In the genomic region with DNA sequence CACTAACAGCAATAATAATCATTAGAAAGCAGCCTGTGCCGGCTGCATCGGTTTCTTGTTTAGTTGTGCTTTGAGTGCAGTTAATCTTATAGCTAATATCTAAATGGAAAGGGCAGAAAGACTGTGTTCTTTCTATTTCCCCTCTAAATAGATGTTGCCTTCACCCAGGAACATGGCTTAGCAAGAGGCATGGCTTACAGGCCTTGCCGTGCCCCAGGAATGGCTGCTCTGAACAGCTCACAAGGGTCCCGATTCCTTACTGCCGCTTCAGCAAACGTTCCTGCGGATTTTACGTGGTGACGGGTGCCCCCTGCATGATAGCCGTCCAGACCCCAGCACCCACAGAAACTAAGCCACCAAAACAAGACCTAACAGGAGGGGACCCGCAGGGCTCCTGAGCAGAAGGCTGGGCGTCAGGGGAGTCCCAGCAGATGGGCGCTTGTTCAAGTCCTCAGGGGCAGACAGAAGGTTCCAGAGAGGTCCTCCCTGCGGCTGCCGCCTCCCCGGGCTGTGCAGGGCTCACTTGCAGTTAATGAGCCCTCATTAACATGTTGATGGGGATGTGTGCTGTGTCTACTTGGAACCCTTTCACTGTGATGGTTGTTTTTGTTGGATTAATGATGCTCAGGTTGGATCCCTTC, we compare ENCODE assay signal across 31 cellular contexts. TPM values are rescaled to one million over a fixed set of nuclear protein-coding genes. Genes with fewer than 3 reads are reported as not detected.
"Had no signal": no experiment of that assay in that cellular context is flagged by ENCODE, and none has a peak within 500 bp of the region (broad histone marks: within the 10 kb centered on the region; RNA-seq: fewer than 3 reads in every experiment).

No MANE protein-coding gene starts in this region.

- ATAC-seq: activated CD4-positive, CD25-positive, alpha-beta regulatory T cell treated with anti-CD3 and anti-CD28 coated beads, Interleukin-2, amount 50 U/mL, for 24 hours; activated CD8-positive, alpha-beta T cell treated with anti-CD3 and anti-CD28 coated beads, Interleukin-2, amount 10 ng/mL, durations not matched to agents 7 days and 5 days; Panc1; Right ventricle myocardium inferior had no signal

- H3K27ac Mint-ChIP-seq: activated CD8-positive, alpha-beta T cell treated with anti-CD3 and anti-CD28 coated beads, Interleukin-2, amount 10 ng/mL, durations not matched to agents 7 days and 5 days; activated naive CD8-positive, alpha-beta T cell; activated T-cell treated with anti-CD3 and anti-CD28 coated beads, Interleukin-2, amount 50 U/mL, for 24 hours; activated T-helper 1 cell treated with anti-CD3 and anti-CD28 coated beads, Interleukin-12 subunit alpha, Interleukin-12 subunit beta, Interleukin-2, Interleukin-4 antibody, amounts not matched to agents 30 ng/mL and 10 ng/mL and 1 ng/mL, durations not matched to agents 14 hours and 24 hours and 36 hours had no signal

- H3K27ac ChIP-seq: brain microvascular endothelial cell, cardiac muscle cell, SK-N-MC, WERI-Rb-1 had no signal

- H3K4me3 Mint-ChIP-seq: activated CD8-positive, alpha-beta T cell treated with anti-CD3 and anti-CD28 coated beads, Interleukin-2, amount 10 ng/mL, durations not matched to agents 7 days and 5 days; activated naive CD8-positive, alpha-beta T cell; activated T-cell treated with anti-CD3 and anti-CD28 coated beads, Interleukin-2, amount 50 U/mL, for 24 hours; activated T-helper 1 cell treated with anti-CD3 and anti-CD28 coated beads, Interleukin-12 subunit alpha, Interleukin-12 subunit beta, Interleukin-2, Interleukin-4 antibody, amounts not matched to agents 30 ng/mL and 10 ng/mL and 1 ng/mL, durations not matched to agents 14 hours and 24 hours and 36 hours had no signal

- H3K36me3 ChIP-seq: brain microvascular endothelial cell, cardiac muscle cell, MG63, WERI-Rb-1 had no signal

- H3K4me3 ChIP-seq: cardiac muscle cell, MG63, SK-N-MC had no signal

- DNase-seq: activated CD4-positive, alpha-beta T cell treated with anti-CD3 and anti-CD28 coated beads for 4 hours; activated CD8-positive, alpha-beta memory T cell treated with anti-CD3 and anti-CD28 coated beads, Interleukin-2, amount 50 U/mL, for 48 hours; activated CD8-positive, alpha-beta T cell treated with anti-CD3 and anti-CD28 coated beads, Interleukin-2, amount 10 ng/mL, durations not matched to agents 7 days and 5 days; activated effector memory CD4-positive, alpha-beta T cell treated with Interleukin-2 at 50 U/mL for 16 hours; activated naive CD4-positive, alpha-beta T cell treated with Interleukin-2 at 50 U/mL for 16 hours; activated T-cell treated with anti-CD3 and anti-CD28 coated beads, Interleukin-2, amount 50 U/mL, for 24 hours; amygdala; brain microvascular endothelial cell; MG63; MV-4-11; NCI-H1092 treated with DMSO at 0.1 percent for 48 hours; NCI-H1417 treated with DMSO at 0.1 percent for 48 hours; NCI-H187; NCI-H2081; NCI-H226; NCI-H510A treated with DMSO at 0.1 percent for 48 hours; NCI-H69; NK-92 treated with Interleukin-12 subunit alpha and Interleukin-12 subunit beta, amount 100 ng/mL, for 24 hours; OCI-M1; RPMI8226; T-helper 1 cell; WERI-Rb-1 had no signal

- H3K27me3 ChIP-seq: brain microvascular endothelial cell had no signal

RNA-seq across cellular contexts. Expression of a gene that starts 52.5 kb away (rescaled TPM):
- total RNA-seq: astrocyte; cardiac muscle cell; Right ventricle myocardium inferior; T-helper 2 cell treated with Interferon-gamma antibody and Interleukin-4, amounts not matched to agents 100 ng/mL and 5 ng/mL, for 36 hours had no signal
